18 cellular contexts compared by ENCODE assay signal in the genomic region with DNA sequence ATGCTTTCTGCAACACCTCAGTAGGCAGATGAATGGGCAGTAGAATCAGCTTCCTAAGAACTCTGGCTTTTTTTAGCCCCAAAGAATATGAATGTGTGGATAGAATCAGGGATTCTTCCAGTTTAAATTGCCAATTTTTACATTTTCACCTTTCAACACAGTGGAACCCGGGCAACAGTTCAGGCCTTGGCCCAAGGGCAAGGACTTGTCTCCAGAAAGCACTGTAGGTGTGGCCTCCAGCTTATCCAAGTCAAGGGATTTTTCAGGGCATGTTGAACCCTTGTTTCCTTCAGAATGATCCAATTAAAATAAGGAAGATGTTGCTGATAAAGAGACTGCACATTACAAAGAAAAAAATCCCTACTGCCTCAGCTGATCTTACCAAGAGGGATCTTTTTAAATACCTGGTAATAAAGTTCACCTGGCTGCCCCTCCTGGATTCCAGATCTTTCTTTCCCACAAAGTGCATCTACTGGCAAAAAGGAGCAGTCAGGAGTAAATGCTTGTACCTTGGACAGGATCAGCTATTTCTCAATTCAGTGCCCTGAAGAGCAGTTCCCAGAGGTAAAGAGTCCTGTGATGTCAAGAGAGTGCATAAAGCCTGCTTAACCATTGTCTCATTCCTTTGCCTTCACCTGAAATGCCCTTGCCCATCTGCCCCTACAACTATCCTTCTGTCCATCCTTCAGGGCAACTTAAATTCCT.
DNase-seq lines count a peak whose midpoint lies in the region; ATAC-seq, FAIRE-seq and TF ChIP-seq lines count a peak whose summit lies in the region.
"Had no signal": no experiment of that assay in that cellular context is flagged by ENCODE, and none has a peak within 500 bp of the region (broad histone marks: within the 10 kb centered on the region; RNA-seq: fewer than 3 reads in every experiment).

No MANE protein-coding gene starts in this region.

- TF ChIP-seq POLR2A in HepG2 (IDR thresholded peaks at IDR 0.05; ENCODE audit: insufficient read depth in 1 of 2, low read depth in 2 of 2, low read length in 2 of 2) = no peak

- no peaks in the 10 kb centered on the region for H3K79me2 ChIP-seq in HepG2 (ENCODE audit: insufficient read depth, low read length)

- H3K36me3 Mint-ChIP-seq in brain = peaks cover 41% of the 10 kb centered on the region
- H3K36me3 Mint-ChIP-seq: CD4-positive, alpha-beta memory T cell had no signal

- H3K4me1 ChIP-seq in HepG2 (ENCODE audit: insufficient read depth, low read length) = peaks cover 25% of the 10 kb centered on the region
- H3K4me1 ChIP-seq: A549 had no signal

- no peak overlapping the region for H3K4me3 Mint-ChIP-seq in brain
- H3K4me3 Mint-ChIP-seq: CD4-positive, alpha-beta memory T cell; H9 had no signal

- 17% methylated on average over 1 of the region's 1 CpG for WGBS in HepG2 (ENCODE audit: low lambda C conversion rate)

- H2AFZ ChIP-seq in HepG2 (ENCODE audit: low read length) = no peak overlapping the region

- H3K27me3 ChIP-seq in HepG2 (ENCODE audit: control insufficient read depth in 1 of 2, insufficient read depth in 2 of 2, low read length in 2 of 2) = no peaks in the 10 kb centered on the region

- no peaks in the 10 kb centered on the region for H3K27me3 Mint-ChIP-seq in brain

- H3K36me3 ChIP-seq in HepG2 (replicated peaks in 1 of 2; ENCODE audit: control insufficient read depth in 1 of 2, insufficient read depth in 2 of 2, low read length in 2 of 2) = no peaks in the 10 kb centered on the region

- TF ChIP-seq RAD21 in HepG2 (CRISPR knock-in tag; IDR thresholded peaks at IDR 0.05) = no peak

- H3K4me3 ChIP-seq in HepG2 (replicated peaks in 1 of 3; ENCODE audit: insufficient read depth in 1 of 3, low read depth in 2 of 3, low read length in 3 of 3) = no peak overlapping the region
- H3K4me3 ChIP-seq: A549 had no signal

- TF ChIP-seq CTCF in brain (conservative IDR thresholded peaks at IDR 0.05) = no peak
- no peak for TF ChIP-seq CTCF in HepG2 (CRISPR knock-in tag; IDR thresholded peaks at IDR 0.05)

- no peak overlapping the region for H3K9ac ChIP-seq in HepG2 (ENCODE audit: insufficient read depth, low read depth, low read length)

- no peak for TF ChIP-seq EP300 in HepG2 (IDR thresholded peaks at IDR 0.05; ENCODE audit: low read depth in 2 of 2, low read length in 2 of 2)
- no peak for TF ChIP-seq EP300 in HepG2 (CRISPR knock-in tag; IDR thresholded peaks at IDR 0.05; ENCODE audit: borderline replicate concordance)

- H3K9me3 Mint-ChIP-seq in brain = no peaks in the 10 kb centered on the region
- H3K9me3 Mint-ChIP-seq: CD4-positive, alpha-beta memory T cell; H9 had no signal

- ATAC-seq in HepG2 = peak; percentile 53; the same call in 2 of the 3 replicates
- ATAC-seq: A549 had no signal

- H3K9me3 ChIP-seq in HepG2 (ENCODE audit: low read length) = no peaks in the 10 kb centered on the region
- H3K9me3 ChIP-seq: A549 had no signal

- BruUV-seq in HepG2 (replicated peaks; lab: Mats Ljungman, UMichigan) = no TSS peak

- no peaks in the 10 kb centered on the region for H4K20me1 ChIP-seq in HepG2 (ENCODE audit: insufficient read depth, low read length)

- intact Hi-C loops in HepG2 (cut with micrococcal nuclease; ENCODE audit: unreplicated experiment) = no loop called here

- H3K27ac ChIP-seq in HepG2 (ENCODE audit: extremely low read length, insufficient read depth, low read length) = no peak overlapping the region
- H3K27ac ChIP-seq: 22Rv1, A549, C4-2B had no signal

- peaks cover 19% of the 10 kb centered on the region for H3K4me1 Mint-ChIP-seq in brain
- H3K4me1 Mint-ChIP-seq: CD4-positive, alpha-beta memory T cell; H9 had no signal

- in situ Hi-C loops in HepG2 (cut with HindIII; ENCODE audit: extremely low pct_ligation_motif_present, low pct_unique_long_range_greater_than_20kb) = no loop called here

- no peak overlapping the region for H3K4me2 ChIP-seq in HepG2 (ENCODE audit: low read depth, low read length)
- H3K4me2 ChIP-seq: A549 had no signal

- peak overlapping the region in 3 of 5 experiments; percentile 25 to 77 (median 60) for H3K27ac Mint-ChIP-seq in brain
- H3K27ac Mint-ChIP-seq: CD4-positive, alpha-beta memory T cell; H9 had no signal

- FAIRE-seq in HepG2 (lab: Jason Lieb, UNC) (no peak), GM19239 (lab: Jason Lieb, UNC) (no peak)
- FAIRE-seq: A549, H1, HTR-8/SVneo had no signal

- POLR2A ChIA-PET in HepG2 (lab: Yijun Ruan, JAX) = no interaction called here

- DNase-seq in NCI-H82 (lab: John Stamatoyannopoulos, UW) = peak; percentile 35
- DNase-seq in NCI-H82 treated with DMSO at 0.1 percent for 48 hours (lab: John Stamatoyannopoulos, UW; ENCODE audit: unreplicated experiment) = no peak
- DNase-seq in HepG2 (ENCODE audit: low spot score) = no peak
- peak; percentile 26 for DNase-seq in midbrain (lab: John Stamatoyannopoulos, UW)
- no peak for DNase-seq in CD1c-positive myeloid dendritic cell (ENCODE audit: extremely low spot score)
- DNase-seq in MV-4-11 (lab: John Stamatoyannopoulos, UW) = no peak
- no peak for DNase-seq in GM19239 (ENCODE audit: insufficient read length, low spot score)
- DNase-seq: AML-193; CD4-positive, alpha-beta memory T cell; DMS79 treated with DMSO at 0.1 percent for 48 hours; GF-D8; H9 had no signal

- CTCF ChIA-PET in HepG2 (lab: Yijun Ruan, JAX; ENCODE audit: low intra/inter-chr PET ratio, low total read pairs) = no interaction called here

TF ChIP-seq in HepG2, 621 proteins besides CTCF, POLR2A, EP300 and RAD21:
- TF ChIP-seq ZNF3 (CRISPR knock-in tag; IDR thresholded peaks at IDR 0.05) (no peak), TAF1 (CRISPR knock-in tag; IDR thresholded peaks at IDR 0.05) (no peak), XBP1 (CRISPR knock-in tag; IDR thresholded peaks at IDR 0.05) (no peak), RNF2 (conservative IDR thresholded peaks at IDR 0.05; ENCODE audit: low read depth) (no peak), ARNT2 (CRISPR knock-in tag; IDR thresholded peaks at IDR 0.05; ENCODE audit: low read depth) (no peak), ZC3H13 (CRISPR knock-in tag; IDR thresholded peaks at IDR 0.05) (no peak), ZNF235 (CRISPR knock-in tag; IDR thresholded peaks at IDR 0.05; ENCODE audit: borderline replicate concordance) (no peak), ZNF577 (CRISPR knock-in tag; IDR thresholded peaks at IDR 0.05; ENCODE audit: borderline replicate concordance, low read depth) (no peak), ZNF891 (CRISPR knock-in tag; IDR thresholded peaks at IDR 0.05) (no peak), ZNF281 (CRISPR knock-in tag; IDR thresholded peaks at IDR 0.05; ENCODE audit: borderline replicate concordance) (no peak), ZNF879 (CRISPR knock-in tag; IDR thresholded peaks at IDR 0.05) (no peak), ZNF350 (CRISPR knock-in tag; IDR thresholded peaks at IDR 0.05; ENCODE audit: borderline replicate concordance, low read depth) (no peak), ZNF557 (CRISPR knock-in tag; IDR thresholded peaks at IDR 0.05) (no peak), POLR2G (IDR thresholded peaks at IDR 0.05; ENCODE audit: low read depth, low read length) (no peak), ZNF839 (CRISPR knock-in tag; IDR thresholded peaks at IDR 0.05; ENCODE audit: borderline replicate concordance) (no peak), CHD2 (IDR thresholded peaks at IDR 0.05; ENCODE audit: low read depth, low read length) (no peak), KDM6A (CRISPR knock-in tag; IDR thresholded peaks at IDR 0.05; ENCODE audit: low read depth) (no peak)
- TF ChIP-seq, protein P1, sequence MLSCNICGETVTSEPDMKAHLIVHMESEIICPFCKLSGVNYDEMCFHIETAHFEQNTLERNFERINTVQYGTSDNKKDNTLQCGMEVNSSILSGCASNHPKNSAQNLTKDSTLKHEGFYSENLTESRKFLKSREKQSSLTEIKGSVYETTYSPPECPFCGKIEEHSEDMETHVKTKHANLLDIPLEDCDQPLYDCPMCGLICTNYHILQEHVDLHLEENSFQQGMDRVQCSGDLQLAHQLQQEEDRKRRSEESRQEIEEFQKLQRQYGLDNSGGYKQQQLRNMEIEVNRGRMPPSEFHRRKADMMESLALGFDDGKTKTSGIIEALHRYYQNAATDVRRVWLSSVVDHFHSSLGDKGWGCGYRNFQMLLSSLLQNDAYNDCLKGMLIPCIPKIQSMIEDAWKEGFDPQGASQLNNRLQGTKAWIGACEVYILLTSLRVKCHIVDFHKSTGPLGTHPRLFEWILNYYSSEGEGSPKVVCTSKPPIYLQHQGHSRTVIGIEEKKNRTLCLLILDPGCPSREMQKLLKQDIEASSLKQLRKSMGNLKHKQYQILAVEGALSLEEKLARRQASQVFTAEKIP (CRISPR knock-in tag; IDR thresholded peaks at IDR 0.05; ENCODE audit: borderline replicate concordance) = no peak
- TF ChIP-seq, protein P2, sequence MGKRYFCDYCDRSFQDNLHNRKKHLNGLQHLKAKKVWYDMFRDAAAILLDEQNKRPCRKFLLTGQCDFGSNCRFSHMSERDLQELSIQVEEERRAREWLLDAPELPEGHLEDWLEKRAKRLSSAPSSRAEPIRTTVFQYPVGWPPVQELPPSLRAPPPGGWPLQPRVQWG (CRISPR knock-in tag; IDR thresholded peaks at IDR 0.05; ENCODE audit: borderline replicate concordance, low read depth) = no peak

Comparison
In these comparisons a context has a peak if more than half of its experiments do, and no peak if none do; other contexts are left out.
1. DNase-seq: peak in NCI-H82 (single experiment) and midbrain (single experiment); none in NCI-H82 treated with DMSO at 0.1 percent for 48 hours (single experiment), HepG2 (single experiment), CD1c-positive myeloid dendritic cell (single experiment), MV-4-11 (single experiment) and GM19239 (single experiment).